27 cellular contexts compared by ENCODE assay signal in genomic region chr4:160347197-160347596, GRCh38.
DNase-seq lines count a peak whose midpoint lies in the region; TF ChIP-seq lines count a peak whose summit lies in the region.
"Had no signal": no experiment of that assay in that cellular context is flagged by ENCODE, and none has a peak within 500 bp of the region (broad histone marks: within the 10 kb centered on the region; RNA-seq: fewer than 3 reads in every experiment).

No MANE protein-coding gene starts in this region.

- H3K9ac ChIP-seq in neural cell (ENCODE audit: low read length), result no peak overlapping the region
- H3K9ac ChIP-seq: BLaER1; BLaER1 treated with 17β-estradiol and CSF1 and Interleukin-3, amounts not matched to agents 10 nM and 100 nM had no signal

- H3K4me3 ChIP-seq in neural cell (ENCODE audit: low read length), result no peak overlapping the region
- H3K4me3 ChIP-seq: A549; BLaER1; BLaER1 treated with 17β-estradiol and CSF1 and Interleukin-3, amounts not matched to agents 10 nM and 100 nM had no signal

- no peaks in the 10 kb centered on the region for H3K9me2 ChIP-seq in neural cell (ENCODE audit: insufficient read depth, low read length)

- H3K36me3 ChIP-seq in neural cell (ENCODE audit: insufficient read depth, low read length), result no peaks in the 10 kb centered on the region
- H3K36me3 ChIP-seq: BE2C; BLaER1; BLaER1 treated with 17β-estradiol and CSF1 and Interleukin-3, amounts not matched to agents 10 nM and 100 nM had no signal

- no peaks in the 10 kb centered on the region for H3K9me3 ChIP-seq in neural cell (ENCODE audit: low read length)
- H3K9me3 ChIP-seq: A549; BE2C; BLaER1; BLaER1 treated with 17β-estradiol and CSF1 and Interleukin-3, amounts not matched to agents 10 nM and 100 nM; Caco-2 had no signal

- no peaks in the 10 kb centered on the region for H4K20me1 ChIP-seq in neural cell (ENCODE audit: insufficient read depth)
- H4K20me1 ChIP-seq: BLaER1; BLaER1 treated with 17β-estradiol and CSF1 and Interleukin-3, amounts not matched to agents 10 nM and 100 nM had no signal

- no peak for TF ChIP-seq CTCF in neural cell (IDR thresholded peaks at IDR 0.05; ENCODE audit: poor library complexity, severe bottlenecking)

- TF ChIP-seq EP300 in neural cell (conservative IDR thresholded peaks at IDR 0.05; ENCODE audit: poor library complexity, severe bottlenecking), result peak; percentile 80

- H3K4me2 ChIP-seq in neural cell (ENCODE audit: low read length), result peak overlapping the region; percentile 1
- H3K4me2 ChIP-seq: A549; BLaER1; BLaER1 treated with 17β-estradiol and CSF1 and Interleukin-3, amounts not matched to agents 10 nM and 100 nM had no signal

- no peaks in the 10 kb centered on the region for H3K79me2 ChIP-seq in neural cell (replicated peaks; ENCODE audit: insufficient read depth, low read length)

- H3K27ac ChIP-seq in neural cell (ENCODE audit: low read length), result no peak overlapping the region
- H3K27ac ChIP-seq: 22Rv1; A549; BLaER1; BLaER1 treated with 17β-estradiol and CSF1 and Interleukin-3, amounts not matched to agents 10 nM and 100 nM; C4-2B had no signal

- no peak for DNase-seq in SK-N-DZ (ENCODE audit: low spot score)
- DNase-seq: 8988T; ACHN; AML-193; BE2C; C1 segment of cervical spinal cord; Caco-2; Calu3; CD4-positive, alpha-beta memory T cell; CD4-positive, alpha-beta T cell; CD4-positive, CD25-positive, alpha-beta regulatory T cell; CD8-positive, alpha-beta memory T cell; CD8-positive, alpha-beta T cell; COR-L47; DMS 273 treated with DMSO at 0.1 percent for 48 hours; DMS153; DMS53; DMS79; DMS79 treated with DMSO at 0.1 percent for 48 hours; DND-41; EL had no signal

- no peaks in the 10 kb centered on the region for H3K27me3 ChIP-seq in neural cell (ENCODE audit: insufficient read depth, low read depth, low read length)
- H3K27me3 ChIP-seq: BE2C; BLaER1; BLaER1 treated with 17β-estradiol and CSF1 and Interleukin-3, amounts not matched to agents 10 nM and 100 nM had no signal

- no peak for TF ChIP-seq RAD21 in neural cell (conservative IDR thresholded peaks at IDR 0.05)

- H2AFZ ChIP-seq in neural cell (ENCODE audit: low read depth, low read length), result no peak overlapping the region

- H3F3A ChIP-seq in neural cell (ENCODE audit: insufficient read depth, low read length, poor library complexity, severe bottlenecking), result no peaks in the 10 kb centered on the region

TF ChIP-seq in neural cell, 6 proteins besides CTCF, POLR2A, EP300 and RAD21:
- TF ChIP-seq TAF1 (IDR thresholded peaks at IDR 0.05; ENCODE audit: low read depth) (no peak), MXI1 (conservative IDR thresholded peaks at IDR 0.05; ENCODE audit: poor library complexity, severe bottlenecking) (no peak), POLR2AphosphoS5 (IDR thresholded peaks at IDR 0.05) (peak; percentile 58)
